Comparison of ENCODE assay signal across 1 cellular context in genomic region chr17:57372156-57372555, GRCh38.
TF ChIP-seq lines count a peak whose summit lies in the region.

No MANE protein-coding gene starts in this region.

TF ChIP-seq in SK-N-SH, 30 proteins besides CTCF, POLR2A, EP300 and RAD21 (continued from another document):
- TF ChIP-seq, protein P1, sequence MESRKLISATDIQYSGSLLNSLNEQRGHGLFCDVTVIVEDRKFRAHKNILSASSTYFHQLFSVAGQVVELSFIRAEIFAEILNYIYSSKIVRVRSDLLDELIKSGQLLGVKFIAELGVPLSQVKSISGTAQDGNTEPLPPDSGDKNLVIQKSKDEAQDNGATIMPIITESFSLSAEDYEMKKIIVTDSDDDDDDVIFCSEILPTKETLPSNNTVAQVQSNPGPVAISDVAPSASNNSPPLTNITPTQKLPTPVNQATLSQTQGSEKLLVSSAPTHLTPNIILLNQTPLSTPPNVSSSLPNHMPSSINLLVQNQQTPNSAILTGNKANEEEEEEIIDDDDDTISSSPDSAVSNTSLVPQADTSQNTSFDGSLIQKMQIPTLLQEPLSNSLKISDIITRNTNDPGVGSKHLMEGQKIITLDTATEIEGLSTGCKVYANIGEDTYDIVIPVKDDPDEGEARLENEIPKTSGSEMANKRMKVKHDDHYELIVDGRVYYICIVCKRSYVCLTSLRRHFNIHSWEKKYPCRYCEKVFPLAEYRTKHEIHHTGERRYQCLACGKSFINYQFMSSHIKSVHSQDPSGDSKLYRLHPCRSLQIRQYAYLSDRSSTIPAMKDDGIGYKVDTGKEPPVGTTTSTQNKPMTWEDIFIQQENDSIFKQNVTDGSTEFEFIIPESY (IDR thresholded peaks at IDR 0.05; ENCODE audit: borderline replicate concordance, low read depth) = peak; percentile 19; the same call in 1 of the 2 replicates
- TF ChIP-seq SMC3 (IDR thresholded peaks at IDR 0.05; ENCODE audit: low read depth, low read length) (no peak), PBX3 (IDR thresholded peaks at IDR 0.05) (peak; percentile 43), JUND (IDR thresholded peaks at IDR 0.05) (peak; percentile 74), SIN3A (IDR thresholded peaks at IDR 0.05; ENCODE audit: borderline replicate concordance, low read depth, low read length) (no peak), USF1 (IDR thresholded peaks at IDR 0.05; ENCODE audit: borderline replicate concordance, low read depth) (no peak), TAF1 (IDR thresholded peaks at IDR 0.05; ENCODE audit: borderline replicate concordance, low read depth, low read length) (no peak)
